Comparison of ENCODE assay signal across 29 cellular contexts in the genomic region with DNA sequence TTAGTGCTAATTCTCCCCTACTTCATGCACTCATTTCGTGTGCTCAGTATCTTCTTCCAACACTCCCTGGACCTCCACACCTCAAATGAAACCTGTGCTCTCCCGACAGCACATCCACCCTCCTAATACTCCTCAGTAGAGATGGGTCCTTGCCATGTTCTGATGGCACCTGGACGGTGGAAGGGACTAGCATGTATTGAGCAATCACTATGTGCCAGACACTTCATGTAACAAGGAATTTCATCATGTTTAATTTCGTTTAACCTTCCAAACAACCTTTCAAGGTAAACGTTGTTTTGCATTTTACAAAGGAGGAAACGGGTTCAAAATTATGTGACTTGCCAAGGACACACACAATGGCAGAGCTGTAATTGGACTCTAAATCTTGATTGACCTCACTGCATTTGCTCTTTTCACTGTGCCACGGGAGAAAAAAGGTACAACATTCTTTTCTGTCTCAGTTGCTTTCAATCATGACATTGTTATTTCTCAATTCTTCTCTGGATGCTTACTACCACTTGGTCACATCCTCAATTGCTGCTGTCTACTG. TPM values are rescaled to one million over a fixed set of nuclear protein-coding genes. Genes with fewer than 3 reads are reported as not detected.
DNase-seq lines count a peak whose midpoint lies in the region; ATAC-seq, FAIRE-seq and TF ChIP-seq lines count a peak whose summit lies in the region.
"Had no signal": no experiment of that assay in that cellular context is flagged by ENCODE, and none has a peak within 500 bp of the region (broad histone marks: within the 10 kb centered on the region; RNA-seq: fewer than 3 reads in every experiment).

No MANE protein-coding gene starts in this region.

- H3K27ac ChIP-seq in breast epithelium (peak overlapping the region; percentile 3 to 34), pancreas (peak overlapping the region in 1 of 4 donors; percentile 48)
- H3K27ac ChIP-seq: 22Rv1, PC-9, SJCRH30 had no signal

- POLR2A ChIA-PET in MCF 10A (lab: Yijun Ruan, JAX) = interaction anchor here (0.6 to 1.4 kb wide), 4 partner anchors 10 to 106 kb away, joined by 3 to 5 read pairs (median 4); a partner anchor contains a TSS

- WGBS in pancreas, 2 donors = 35 to 36% methylated on average over 7 of the region's 7 CpGs

- DNase-seq in breast epithelium (ENCODE audit: low spot score in 2 of 2) (no peak), MCF 10A (ENCODE audit: unreplicated experiment) (no peak), left lobe of liver (ENCODE audit: low spot score) (no peak), pancreas (no peak), NCI-H2227 treated with DMSO at 0.1 percent for 48 hours (lab: John Stamatoyannopoulos, UW) (no peak), D721Med (ENCODE audit: insufficient read length, low spot score) (no peak), NCI-H1436 (lab: John Stamatoyannopoulos, UW) (no peak), activated T-cell treated with anti-CD3 and anti-CD28 coated beads for 4 hours (no peak)
- DNase-seq: ACHN; BE2C; CD8-positive, alpha-beta memory T cell; DMS79 treated with DMSO at 0.1 percent for 48 hours; GF-D8; MG63; NCI-H1694; NCI-H2171 treated with DMSO at 0.1 percent for 48 hours; NCI-H526; NCI-H82; PC-9; SJCRH30 had no signal

- H3K27me3 ChIP-seq in breast epithelium (no peaks in the 10 kb centered on the region), pancreas (no peaks in the 10 kb centered on the region)
- H3K27me3 ChIP-seq: MG63 had no signal

- no peak overlapping the region for H3K4me3 Mint-ChIP-seq in MCF 10A (ENCODE audit: unreplicated experiment)
- H3K4me3 Mint-ChIP-seq: CD14-positive monocyte; CD8-positive, alpha-beta memory T cell had no signal

- H3K27ac Mint-ChIP-seq in MCF 10A (ENCODE audit: low read depth, unreplicated experiment) = no peak overlapping the region
- H3K27ac Mint-ChIP-seq: CD14-positive monocyte; CD8-positive, alpha-beta memory T cell had no signal

- no peaks in the 10 kb centered on the region for H3K36me3 ChIP-seq in breast epithelium
- no peaks in the 10 kb centered on the region for H3K36me3 ChIP-seq in pancreas
- H3K36me3 ChIP-seq: BE2C, MG63, SJCRH30 had no signal

- no TSS peak for BruUV-seq in MCF 10A (replicated peaks; lab: Mats Ljungman, UMichigan)

- no peaks in the 10 kb centered on the region for H3K4me1 ChIP-seq in breast epithelium
- peaks cover 0 to 10% (median 0%) of the 10 kb centered on the region in 3 donors for H3K4me1 ChIP-seq in pancreas
- H3K4me1 ChIP-seq: BE2C, SJCRH30 had no signal

- H3K9me3 ChIP-seq in breast epithelium = no peaks in the 10 kb centered on the region
- no peaks in the 10 kb centered on the region for H3K9me3 ChIP-seq in pancreas
- H3K9me3 ChIP-seq: BE2C, MG63, SJCRH30 had no signal

- peaks cover 22% of the 10 kb centered on the region for H3K4me1 Mint-ChIP-seq in MCF 10A (ENCODE audit: insufficient read depth, unreplicated experiment)
- H3K4me1 Mint-ChIP-seq: CD14-positive monocyte; CD8-positive, alpha-beta memory T cell had no signal

- no peak overlapping the region for H3K4me3 ChIP-seq in breast epithelium
- H3K4me3 ChIP-seq in pancreas = no peak overlapping the region
- H3K4me3 ChIP-seq: MG63, PC-9, SJCRH30 had no signal

- CTCF ChIA-PET in MCF 10A (lab: Yijun Ruan, JAX) = interaction anchor here (0.6 to 3.7 kb wide), 7 partner anchors 9 to 127 kb away, joined by 3 to 33 read pairs (median 6); a partner anchor contains a TSS

- intact Hi-C loops in breast epithelium (cut with DNase I; ENCODE audit: low total_unique reads) = no loop called here
- intact Hi-C loops in MCF 10A (cut with micrococcal nuclease) = no loop called here
- intact Hi-C loops in pancreas (cut with DNase I) = no loop called here

- peaks cover 8% of the 10 kb centered on the region for H3K9me3 Mint-ChIP-seq in MCF 10A (ENCODE audit: unreplicated experiment)

- H3K27me3 Mint-ChIP-seq in MCF 10A (ENCODE audit: insufficient read depth, unreplicated experiment) = no peaks in the 10 kb centered on the region

- no peak for TF ChIP-seq POLR2A in breast epithelium (IDR thresholded peaks at IDR 0.05)

- TF ChIP-seq CTCF in breast epithelium (IDR thresholded peaks at IDR 0.05) = no peak
- TF ChIP-seq CTCF in MCF 10A (IDR thresholded peaks at IDR 0.05; ENCODE audit: unreplicated experiment) = no peak
- no peak for TF ChIP-seq CTCF in pancreas (IDR thresholded peaks at IDR 0.05)
- no peak for TF ChIP-seq CTCF in D721Med (IDR thresholded peaks at IDR 0.05; ENCODE audit: insufficient read depth, missing control alignments)

- no peaks in the 10 kb centered on the region for H3K36me3 Mint-ChIP-seq in MCF 10A (ENCODE audit: insufficient read depth, unreplicated experiment)
- H3K36me3 Mint-ChIP-seq: CD14-positive monocyte had no signal

- FAIRE-seq in pancreas (lab: Jason Lieb, UNC) = no peak
- no peak for FAIRE-seq in D721Med (lab: Jason Lieb, UNC)
- FAIRE-seq: GM12891 had no signal

- ATAC-seq in left lobe of liver (peak; percentile 65), pancreas (peak; percentile 35 to 76 (median 60))
- ATAC-seq: HCT116, Right ventricle myocardium inferior, SK-N-SH treated with all-trans-retinoic acid at 6 μM for 48 hours had no signal

RNA-seq across cellular contexts. Expression of a gene that starts 12.2 kb away (rescaled TPM):
- 10 to 100 TPM; 46.8 to 98.9 (median 61.9) TPM for total RNA-seq in breast epithelium
- 1.5 and 2.4 TPM in 2 replicates for total RNA-seq in MCF 10A (2022)
- 6.7 TPM for total RNA-seq in left lobe of liver
- total RNA-seq in pancreas = 10 to 100 TPM; 11.5 to 33.5 (median 23.2) TPM
- polyA plus RNA-seq in pancreas = 10 to 100 TPM; 36.3 to 70.8 TPM

RNA-seq across cellular contexts. Expression of a gene that starts 42.1 kb away (rescaled TPM):
- total RNA-seq in breast epithelium = not detected
- not detected in 2 replicates for total RNA-seq in MCF 10A (2022)
- total RNA-seq in left lobe of liver = not detected
- total RNA-seq in pancreas = under 1 TPM in 2 of 6 donors, not detected in 4; 0.12 to 0.29 TPM
- not detected for polyA plus RNA-seq in pancreas
- total RNA-seq: CD8-positive, alpha-beta memory T cell; H4; LHCN-M2; PC-9; Right ventricle myocardium inferior; RPMI7951; SJCRH30 had no signal
- polyA plus RNA-seq: CD14-positive monocyte; CD8-positive, alpha-beta memory T cell had no signal
